In the genomic region with DNA sequence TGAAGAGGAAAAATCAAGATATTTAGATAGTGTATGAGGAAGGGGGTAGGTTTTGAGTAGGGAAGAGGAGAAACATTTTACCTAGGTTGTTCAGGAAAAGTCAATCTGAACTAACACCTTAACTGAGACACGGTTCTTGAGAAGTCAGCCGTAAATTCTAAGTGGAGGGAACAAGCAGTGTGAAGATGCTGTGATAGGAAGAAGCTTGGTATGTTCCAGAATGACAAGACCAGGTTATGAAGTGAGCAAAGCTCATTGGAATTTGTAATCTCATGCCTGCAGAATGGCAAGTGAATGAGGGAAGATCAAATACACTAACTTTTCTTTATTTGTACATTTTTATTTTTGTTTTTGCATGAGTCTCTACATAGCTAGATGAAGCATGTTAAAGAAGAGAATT, we compare ENCODE assay signal across 1 cellular context.
TF ChIP-seq lines count a peak whose summit lies in the region.

No MANE protein-coding gene starts in this region.

TF ChIP-seq in IMR-90, 13 proteins besides CTCF, POLR2A, EP300 and RAD21:
- TF ChIP-seq ELK1 (IDR thresholded peaks at IDR 0.05; ENCODE audit: borderline replicate concordance, low read depth, low read length) (no peak), SMC3 (IDR thresholded peaks at IDR 0.05; ENCODE audit: low read depth, low read length) (no peak), NFE2L2 (IDR thresholded peaks at IDR 0.05; ENCODE audit: low read depth, low read length) (no peak), RFX5 (IDR thresholded peaks at IDR 0.05; ENCODE audit: low read depth, low read length) (no peak), MAFK (IDR thresholded peaks at IDR 0.05; ENCODE audit: low read depth, low read length) (no peak), RCOR1 (IDR thresholded peaks at IDR 0.05; ENCODE audit: insufficient replicate concordance, low read length) (no peak)
- TF ChIP-seq, protein P1, sequence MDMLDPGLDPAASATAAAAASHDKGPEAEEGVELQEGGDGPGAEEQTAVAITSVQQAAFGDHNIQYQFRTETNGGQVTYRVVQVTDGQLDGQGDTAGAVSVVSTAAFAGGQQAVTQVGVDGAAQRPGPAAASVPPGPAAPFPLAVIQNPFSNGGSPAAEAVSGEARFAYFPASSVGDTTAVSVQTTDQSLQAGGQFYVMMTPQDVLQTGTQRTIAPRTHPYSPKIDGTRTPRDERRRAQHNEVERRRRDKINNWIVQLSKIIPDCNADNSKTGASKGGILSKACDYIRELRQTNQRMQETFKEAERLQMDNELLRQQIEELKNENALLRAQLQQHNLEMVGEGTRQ (IDR thresholded peaks at IDR 0.05; ENCODE audit: low read depth, low read length): no peak
